1 cellular context compared by ENCODE assay signal in genomic region chr22:29605236-29605850, GRCh38.
TF ChIP-seq lines count a peak whose summit lies in the region.

No MANE protein-coding gene starts in this region.

TF ChIP-seq in GM23338, 12 proteins besides CTCF, POLR2A, EP300 and RAD21:
- TF ChIP-seq STAT1 (IDR thresholded peaks at IDR 0.05; ENCODE audit: unreplicated experiment), result no peak
- TF ChIP-seq POLR2AphosphoS5 (IDR thresholded peaks at IDR 0.05; ENCODE audit: low read depth), result no peak
- TF ChIP-seq EZH2 (IDR thresholded peaks at IDR 0.05; ENCODE audit: low read depth, unreplicated experiment), result no peak
- no peak for TF ChIP-seq JUNB (IDR thresholded peaks at IDR 0.05; ENCODE audit: unreplicated experiment)
- TF ChIP-seq REST (IDR thresholded peaks at IDR 0.05; ENCODE audit: unreplicated experiment), result no peak
